Comparison of ENCODE assay signal across 13 cellular contexts in the genomic region with DNA sequence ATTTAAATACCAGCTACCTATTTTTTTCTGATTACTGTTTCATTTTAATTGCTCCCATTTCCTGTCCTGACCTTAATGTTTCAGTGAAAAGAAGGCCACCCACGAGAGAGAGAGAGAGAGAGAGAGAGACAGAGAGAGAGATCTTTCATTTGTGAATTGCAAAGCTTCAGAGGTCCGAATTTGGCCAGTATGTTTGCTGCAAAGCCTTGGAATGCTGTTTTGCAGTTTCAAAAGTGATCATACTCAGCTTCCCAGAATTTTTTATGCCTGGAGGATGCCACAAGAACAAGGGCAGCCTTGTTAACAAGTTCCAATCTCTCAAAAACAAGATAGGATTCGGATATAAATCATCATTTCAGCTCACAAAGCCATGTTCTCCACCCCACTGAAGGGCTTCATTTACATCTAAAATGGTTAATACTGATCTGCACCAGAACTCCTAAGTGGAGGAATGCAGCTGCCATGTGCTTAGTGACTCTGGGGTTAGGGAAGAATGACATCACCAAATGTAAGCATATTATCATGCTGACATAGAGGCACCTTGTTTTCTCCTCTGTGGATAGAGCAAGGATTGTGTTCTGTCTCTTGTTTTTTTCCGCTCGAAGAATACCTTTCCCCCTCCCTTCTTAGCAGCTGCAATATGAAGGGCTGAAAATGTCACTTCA.
DNase-seq lines count a peak whose midpoint lies in the region; ATAC-seq and TF ChIP-seq lines count a peak whose summit lies in the region.
"Had no signal": no experiment of that assay in that cellular context is flagged by ENCODE, and none has a peak within 500 bp of the region (broad histone marks: within the 10 kb centered on the region; RNA-seq: fewer than 3 reads in every experiment).

No MANE protein-coding gene starts in this region.

- peak overlapping the region; percentile 24 for H3K27ac Mint-ChIP-seq in activated naive CD8-positive, alpha-beta T cell
- H3K27ac Mint-ChIP-seq in activated naive CD8-positive, alpha-beta T cell treated with anti-CD3 and anti-CD28 coated beads for 36 hours = no peak overlapping the region
- H3K27ac Mint-ChIP-seq in activated T-helper 17 cell treated with anti-CD3 and anti-CD28 coated beads, Interleukin-2, amount 50 U/mL, for 72 hours = peak overlapping the region; percentile 30
- H3K27ac Mint-ChIP-seq in Caco-2 (ENCODE audit: unreplicated experiment) = no peak overlapping the region
- H3K27ac Mint-ChIP-seq: stimulated activated naive CD8-positive, alpha-beta T cell treated with anti-CD3 and anti-CD28 coated beads, Interleukin-15, Interleukin-2, amounts not matched to agents 100 ng/mL and 50 ng/mL, for 24 hours had no signal

- H3K36me3 ChIP-seq in tibial nerve (no peaks in the 10 kb centered on the region), Caco-2 (ENCODE audit: control insufficient read depth, insufficient read depth, low read length) (no peaks in the 10 kb centered on the region)

- peaks cover 60% of the 10 kb centered on the region for H3K4me1 Mint-ChIP-seq in activated naive CD8-positive, alpha-beta T cell (ENCODE audit: low read depth)
- peaks cover 29% of the 10 kb centered on the region for H3K4me1 Mint-ChIP-seq in activated naive CD8-positive, alpha-beta T cell treated with anti-CD3 and anti-CD28 coated beads for 36 hours
- H3K4me1 Mint-ChIP-seq in activated T-helper 17 cell treated with anti-CD3 and anti-CD28 coated beads, Interleukin-2, amount 50 U/mL, for 72 hours = peaks cover 21% of the 10 kb centered on the region
- no peaks in the 10 kb centered on the region for H3K4me1 Mint-ChIP-seq in Caco-2 (ENCODE audit: low read depth, unreplicated experiment)

- POLR2A ChIA-PET in Caco-2 (lab: Charles Lee) = no interaction called here

- ATAC-seq in activated T-helper 17 cell treated with anti-CD3 and anti-CD28 coated beads, Interleukin-2, amount 50 U/mL, for 72 hours (replicated peaks) = no peak
- ATAC-seq in HG03342 (IDR thresholded peaks at IDR 0.05; ENCODE audit: unreplicated experiment) = no peak

- H3K4me3 ChIP-seq in tibial nerve = peak overlapping the region; percentile 2 to 41 (median 21)
- no peak overlapping the region for H3K4me3 ChIP-seq in Caco-2 (ENCODE audit: low read depth, low read length)

- intact Hi-C loops in Caco-2 (cut with micrococcal nuclease; ENCODE audit: unreplicated experiment) = no loop called here

- CTCF ChIA-PET in Caco-2 (lab: Charles Lee) = no interaction called here

- H3K27ac ChIP-seq in tibial nerve = peak overlapping the region; percentile 45 to 83 (median 74)

- TF ChIP-seq CTCF in tibial nerve (IDR thresholded peaks at IDR 0.05) = no peak
- no peak for TF ChIP-seq CTCF in Caco-2 (IDR thresholded peaks at IDR 0.05; ENCODE audit: insufficient read depth in 1 of 2, low read depth in 1 of 2, low read length in 1 of 2, severe bottlenecking in 1 of 2, unreplicated experiment in 1 of 2)

- H3K27me3 Mint-ChIP-seq in activated naive CD8-positive, alpha-beta T cell = no peaks in the 10 kb centered on the region
- H3K27me3 Mint-ChIP-seq in activated naive CD8-positive, alpha-beta T cell treated with anti-CD3 and anti-CD28 coated beads for 36 hours = no peaks in the 10 kb centered on the region
- H3K27me3 Mint-ChIP-seq in activated T-helper 17 cell treated with anti-CD3 and anti-CD28 coated beads, Interleukin-2, amount 50 U/mL, for 72 hours = no peaks in the 10 kb centered on the region
- peaks cover 4% of the 10 kb centered on the region for H3K27me3 Mint-ChIP-seq in Caco-2 (ENCODE audit: insufficient read depth, unreplicated experiment)
- H3K27me3 Mint-ChIP-seq: stimulated activated naive CD8-positive, alpha-beta T cell treated with anti-CD3 and anti-CD28 coated beads, Interleukin-15, Interleukin-2, amounts not matched to agents 100 ng/mL and 50 ng/mL, for 24 hours had no signal

- TF ChIP-seq EP300 in tibial nerve (IDR thresholded peaks at IDR 0.05) = peak in 1 of 2 donors; percentile 78

- DNase-seq in activated naive CD8-positive, alpha-beta T cell treated with anti-CD3 and anti-CD28 coated beads for 36 hours = no peak
- peak; percentile 47 for DNase-seq in iPS-NIHi7 (ENCODE audit: extremely low spot score)
- DNase-seq in tibial nerve (ENCODE audit: low spot score in 2 of 2) = no peak
- no peak for DNase-seq in activated CD8-positive, alpha-beta memory T cell treated with anti-CD3 and anti-CD28 coated beads, Interleukin-2, amount 50 U/mL, for 4 hours
- DNase-seq in Caco-2 = no peak
- DNase-seq: activated naive CD4-positive, alpha-beta T cell; AML-193; effector memory CD4-positive, alpha-beta T cell; KBM-7 had no signal

- H3K4me3 Mint-ChIP-seq in activated naive CD8-positive, alpha-beta T cell = no peak overlapping the region
- H3K4me3 Mint-ChIP-seq in activated naive CD8-positive, alpha-beta T cell treated with anti-CD3 and anti-CD28 coated beads for 36 hours = no peak overlapping the region
- no peak overlapping the region for H3K4me3 Mint-ChIP-seq in activated T-helper 17 cell treated with anti-CD3 and anti-CD28 coated beads, Interleukin-2, amount 50 U/mL, for 72 hours
- no peak overlapping the region for H3K4me3 Mint-ChIP-seq in Caco-2 (ENCODE audit: unreplicated experiment)
- H3K4me3 Mint-ChIP-seq: stimulated activated naive CD8-positive, alpha-beta T cell treated with anti-CD3 and anti-CD28 coated beads, Interleukin-15, Interleukin-2, amounts not matched to agents 100 ng/mL and 50 ng/mL, for 24 hours had no signal

- no TSS peak for BruUV-seq in Caco-2 (replicated peaks; lab: Mats Ljungman, UMichigan)

- H3K9me3 ChIP-seq in tibial nerve = no peaks in the 10 kb centered on the region
- H3K9me3 ChIP-seq in Caco-2 = no peaks in the 10 kb centered on the region

- H3K4me1 ChIP-seq in tibial nerve (peaks cover 0 to 48% (median 23%) of the 10 kb centered on the region in 4 donors), Caco-2 (no peaks in the 10 kb centered on the region)

- no peak for TF ChIP-seq POLR2A in tibial nerve (IDR thresholded peaks at IDR 0.05)

- no peaks in the 10 kb centered on the region for H3K27me3 ChIP-seq in tibial nerve
- H3K27me3 ChIP-seq in Caco-2 (replicated peaks; ENCODE audit: control insufficient read depth, insufficient read depth, low read length) = no peaks in the 10 kb centered on the region

- 31 to 32% methylated on average over 5 of the region's 5 CpGs for WGBS in tibial nerve, 2 donors

- peaks cover 12% of the 10 kb centered on the region for H3K36me3 Mint-ChIP-seq in activated naive CD8-positive, alpha-beta T cell
- H3K36me3 Mint-ChIP-seq in activated naive CD8-positive, alpha-beta T cell treated with anti-CD3 and anti-CD28 coated beads for 36 hours = peaks cover 26% of the 10 kb centered on the region
- peaks cover 27% of the 10 kb centered on the region for H3K36me3 Mint-ChIP-seq in activated T-helper 17 cell treated with anti-CD3 and anti-CD28 coated beads, Interleukin-2, amount 50 U/mL, for 72 hours (ENCODE audit: low read depth)
- no peaks in the 10 kb centered on the region for H3K36me3 Mint-ChIP-seq in Caco-2 (ENCODE audit: insufficient read depth, unreplicated experiment)

- no peaks in the 10 kb centered on the region for H3K9me3 Mint-ChIP-seq in activated naive CD8-positive, alpha-beta T cell (ENCODE audit: low read depth)
- H3K9me3 Mint-ChIP-seq in activated naive CD8-positive, alpha-beta T cell treated with anti-CD3 and anti-CD28 coated beads for 36 hours = no peaks in the 10 kb centered on the region
- H3K9me3 Mint-ChIP-seq in activated T-helper 17 cell treated with anti-CD3 and anti-CD28 coated beads, Interleukin-2, amount 50 U/mL, for 72 hours = no peaks in the 10 kb centered on the region
- no peaks in the 10 kb centered on the region for H3K9me3 Mint-ChIP-seq in Caco-2 (ENCODE audit: unreplicated experiment)
- H3K9me3 Mint-ChIP-seq: stimulated activated naive CD8-positive, alpha-beta T cell treated with anti-CD3 and anti-CD28 coated beads, Interleukin-15, Interleukin-2, amounts not matched to agents 100 ng/mL and 50 ng/mL, for 24 hours had no signal

Comparison
In these comparisons a context has a peak if more than half of its experiments do, and no peak if none do; other contexts are left out.
1. H3K27ac Mint-ChIP-seq: peak in activated naive CD8-positive, alpha-beta T cell (single experiment) and activated T-helper 17 cell treated with anti-CD3 and anti-CD28 coated beads, Interleukin-2, amount 50 U/mL, for 72 hours (single experiment); none in activated naive CD8-positive, alpha-beta T cell treated with anti-CD3 and anti-CD28 coated beads for 36 hours (single experiment) and Caco-2 (single experiment).